8 cellular contexts compared by ENCODE assay signal in genomic region chr17:17837966-17838962, GRCh38. TPM values are rescaled to one million over a fixed set of nuclear protein-coding genes. Genes with fewer than 3 reads are reported as not detected.
A peak's percentile ranks its signal among the peaks of the same experiment; 100 is the strongest.
DNase-seq lines count a peak whose midpoint lies in the region; ATAC-seq, FAIRE-seq and TF ChIP-seq lines count a peak whose summit lies in the region.

No MANE protein-coding gene starts in this region.

- peak overlapping the region; percentile 99 to 100 for H3K27ac ChIP-seq in small intestine (ENCODE audit: low read depth in 1 of 2, low read length in 1 of 2)

- peak; percentile 17 for TF ChIP-seq POLR2A in NB4 (IDR thresholded peaks at IDR 0.05; ENCODE audit: extremely low read depth, insufficient read length)

- no peak for ATAC-seq in HG03354 (IDR thresholded peaks at IDR 0.05; ENCODE audit: poor library complexity, severe bottlenecking, unreplicated experiment)

- H3K27me3 Mint-ChIP-seq in activated naive CD8-positive, alpha-beta T cell = no peaks in the 10 kb centered on the region

- peak overlapping the region; percentile 34 for H3K27ac Mint-ChIP-seq in activated naive CD8-positive, alpha-beta T cell

- H3K4me3 ChIP-seq in NB4 (ENCODE audit: low read depth, low read length) (peak overlapping the region; percentile 21), small intestine (ENCODE audit: low read depth in 1 of 2, low read length in 2 of 2) (no peak overlapping the region)

- no peaks in the 10 kb centered on the region for H3K9me3 ChIP-seq in small intestine (ENCODE audit: control insufficient read depth, low read depth)

- no peaks in the 10 kb centered on the region for H3K27me3 ChIP-seq in small intestine (ENCODE audit: control insufficient read depth in 2 of 2, insufficient read depth in 2 of 2, low read length in 2 of 2)

- H3K9me3 Mint-ChIP-seq in activated naive CD8-positive, alpha-beta T cell (ENCODE audit: low read depth) = no peaks in the 10 kb centered on the region

- H3K4me1 Mint-ChIP-seq in activated naive CD8-positive, alpha-beta T cell (ENCODE audit: low read depth) = peaks cover 63% of the 10 kb centered on the region

- WGBS in small intestine, 3 donors = 52 to 67% (median 59%) methylated on average over 11 of the region's 11 CpGs

- TF ChIP-seq CTCF in NB4 (IDR thresholded peaks at IDR 0.05; ENCODE audit: low read depth, low read length) (no peak), D721Med (IDR thresholded peaks at IDR 0.05; ENCODE audit: insufficient read depth, missing control alignments) (no peak)

- peaks cover 8 to 11% of the 10 kb centered on the region in 2 donors for H3K4me1 ChIP-seq in small intestine (ENCODE audit: control insufficient read depth in 2 of 2, insufficient read depth in 1 of 2, low read depth in 1 of 2, low read length in 1 of 2)

- peak; percentile 84 for DNase-seq in ELF-1 (ENCODE audit: low read depth, low spot score)
- DNase-seq in NB4 (ENCODE audit: low read depth) = peak; percentile 92
- peak; percentile 83 for DNase-seq in hepatic stellate cell (ENCODE audit: low spot score)
- DNase-seq in small intestine = peak; percentile 61
- DNase-seq in D721Med (ENCODE audit: insufficient read length, low spot score) = no peak
- DNase-seq in stimulated activated CD4-positive, alpha-beta T cell treated with anti-CD3 and anti-CD28 coated beads, Interleukin-1b, Interleukin-23, amount 100 ng/mL, for 48 hours = no peak

- no peaks in the 10 kb centered on the region for H3K36me3 Mint-ChIP-seq in activated naive CD8-positive, alpha-beta T cell

- H3K36me3 ChIP-seq in small intestine (ENCODE audit: control insufficient read depth in 2 of 2, insufficient read depth in 2 of 2, low read length in 2 of 2) = peaks cover 0 to 2% of the 10 kb centered on the region in 2 donors

- H3K4me3 Mint-ChIP-seq in activated naive CD8-positive, alpha-beta T cell = peak overlapping the region; percentile 89

- FAIRE-seq in small intestine (lab: Jason Lieb, UNC) (no peak), D721Med (lab: Jason Lieb, UNC) (no peak)

RNA-seq across cellular contexts. Expression of gene SREBF1, which starts 1.5 kb away (rescaled TPM):
- 100 to 1,000 TPM in 2 of 3 donors, 10 to 100 TPM in 1; 99.7 to 155 (median 111) TPM for polyA plus RNA-seq in small intestine

Comparison
In these comparisons a context has a peak if more than half of its experiments do, and no peak if none do; other contexts are left out.
1. DNase-seq: peak in ELF-1 (single experiment), NB4 (single experiment), hepatic stellate cell (single experiment) and small intestine (single experiment); none in D721Med (single experiment) and stimulated activated CD4-positive, alpha-beta T cell treated with anti-CD3 and anti-CD28 coated beads, Interleukin-1b, Interleukin-23, amount 100 ng/mL, for 48 hours (single experiment).